Comparison of ENCODE assay signal across 6 cellular contexts in genomic region chr22:20117656-20118571, GRCh38. TPM values are rescaled to one million over a fixed set of nuclear protein-coding genes. Genes with fewer than 3 reads are reported as not detected.
DNase-seq lines count a peak whose midpoint lies in the region; ATAC-seq, FAIRE-seq and TF ChIP-seq lines count a peak whose summit lies in the region.

No MANE protein-coding gene starts in this region.

- no peaks in the 10 kb centered on the region for H3K9me3 Mint-ChIP-seq in activated naive CD4-positive, alpha-beta T cell treated with anti-CD3 and anti-CD28 coated beads, Interleukin-2, amount 50 U/mL, for 24 hours

- H3K27me3 ChIP-seq in IMR-90 (ENCODE audit: control insufficient read depth, insufficient read depth, low read length) (no peaks in the 10 kb centered on the region), mesendoderm (ENCODE audit: insufficient read depth, low read length, poor library complexity) (no peaks in the 10 kb centered on the region)

- H3K36me3 ChIP-seq in IMR-90 (ENCODE audit: control insufficient read depth, insufficient read depth, low read length) = peaks cover 59% of the 10 kb centered on the region
- H3K36me3 ChIP-seq in mesendoderm (ENCODE audit: control insufficient read depth, insufficient read depth, low read length) = peaks cover 23% of the 10 kb centered on the region
- H3K36me3 ChIP-seq in urinary bladder (ENCODE audit: insufficient read depth) = peaks cover 2% of the 10 kb centered on the region

- peaks cover 12% of the 10 kb centered on the region for H3K36me3 Mint-ChIP-seq in activated naive CD4-positive, alpha-beta T cell treated with anti-CD3 and anti-CD28 coated beads, Interleukin-2, amount 50 U/mL, for 24 hours

- no peak for TF ChIP-seq POLR2A in IMR-90 (IDR thresholded peaks at IDR 0.05; ENCODE audit: low read depth, low read length)

- no peak overlapping the region for H2BK120ac ChIP-seq in IMR-90 (ENCODE audit: low read depth, low read length)
- H2BK120ac ChIP-seq in mesendoderm (ENCODE audit: low read depth, low read length) = peak overlapping the region; percentile 16

- 0% methylated on average over 29 of the region's 65 CpGs; no CpG with 5 or more reads in 1 of the 2 experiments for WGBS in IMR-90 (ENCODE audit: extremely low coverage in 2 of 2, insufficient read length in 1 of 2), 2 experiments
- WGBS in mesendoderm (ENCODE audit: extremely low coverage, insufficient coverage, low lambda C conversion rate) = no CpG with 5 or more reads among the region's 65 CpGs
- under 1% methylated on average over 65 of the region's 65 CpGs for WGBS in urinary bladder

- no peak overlapping the region for H2BK20ac ChIP-seq in IMR-90 (ENCODE audit: low read depth, low read length)

- H3K4me3 ChIP-seq in IMR-90 (ENCODE audit: insufficient read depth, low read depth, low read length) = peak overlapping the region; percentile 80
- H3K4me3 ChIP-seq in mesendoderm (ENCODE audit: low read length) = peak overlapping the region; percentile 99
- peak overlapping the region; percentile 91 for H3K4me3 ChIP-seq in urinary bladder (ENCODE audit: low read depth, low read length)

- H2AK9ac ChIP-seq in IMR-90 (replicated peaks; ENCODE audit: low read depth, low read length, poor library complexity) = peak overlapping the region; percentile 98

- H3K4me1 ChIP-seq in IMR-90 (ENCODE audit: control insufficient read depth, insufficient read depth, low read length) (peaks cover 6% of the 10 kb centered on the region), mesendoderm (ENCODE audit: control insufficient read depth, low read depth, low read length) (peaks cover 2% of the 10 kb centered on the region), urinary bladder (ENCODE audit: insufficient read depth) (no peaks in the 10 kb centered on the region)

- H3K79me2 ChIP-seq in mesendoderm (ENCODE audit: control insufficient read depth, insufficient read depth, low read length) = peaks cover 65% of the 10 kb centered on the region

- peak; percentile 85 for FAIRE-seq in GM19239 (lab: Jason Lieb, UNC)

- H4K8ac ChIP-seq in IMR-90 (ENCODE audit: low read depth in 2 of 2, low read length in 2 of 2) = peak overlapping the region; percentile 46 to 72
- H4K8ac ChIP-seq in mesendoderm (ENCODE audit: low read depth, low read length) = peak overlapping the region; percentile 59

- H3K9ac ChIP-seq in IMR-90 (ENCODE audit: low read depth, low read length) (peak overlapping the region; percentile 92), mesendoderm (ENCODE audit: low read length) (peak overlapping the region; percentile 100)

- ATAC-seq in IMR-90 (ENCODE audit: low read depth) = peak; percentile 28

- DNase-seq in GM19239 (ENCODE audit: insufficient read length, low spot score) = peak; percentile 54
- peak; percentile 25 for DNase-seq in IMR-90
- DNase-seq in mesendoderm = peak; percentile 21
- DNase-seq in NCI-H1105 (lab: John Stamatoyannopoulos, UW) = no peak

- H3K18ac ChIP-seq in IMR-90 (ENCODE audit: low read depth, low read length) = no peak overlapping the region
- peak overlapping the region; percentile 89 for H3K18ac ChIP-seq in mesendoderm (ENCODE audit: low read length)

- H4K91ac ChIP-seq in IMR-90 (ENCODE audit: insufficient read depth, low read depth, low read length) = peak overlapping the region; percentile 65; the same call in 1 of the 2 replicates

- H3K79me1 ChIP-seq in IMR-90 (ENCODE audit: low read depth in 1 of 2, low read length in 2 of 2) = peaks cover 15 to 52% of the 10 kb centered on the region in 2 experiments
- peaks cover 22% of the 10 kb centered on the region for H3K79me1 ChIP-seq in mesendoderm (ENCODE audit: low read length)

- peak overlapping the region; percentile 71 for H2BK5ac ChIP-seq in IMR-90 (ENCODE audit: low read depth, low read length, poor library complexity, severe bottlenecking)
- H2BK5ac ChIP-seq in mesendoderm (ENCODE audit: low read length) = peak overlapping the region; percentile 45

- H3K4me3 Mint-ChIP-seq in activated naive CD4-positive, alpha-beta T cell treated with anti-CD3 and anti-CD28 coated beads, Interleukin-2, amount 50 U/mL, for 24 hours = peak overlapping the region; percentile 94

- dilution Hi-C loops in IMR-90 (cut with HindIII; ENCODE audit: low sequenced_read_pairs, unreplicated experiment) = no loop called here

- BruUV-seq in IMR-90 (replicated peaks; lab: Mats Ljungman, UMichigan) = no TSS peak

- peaks cover 43% of the 10 kb centered on the region for H3K4me1 Mint-ChIP-seq in activated naive CD4-positive, alpha-beta T cell treated with anti-CD3 and anti-CD28 coated beads, Interleukin-2, amount 50 U/mL, for 24 hours

- intact Hi-C loops in IMR-90 (cut with micrococcal nuclease) = no loop called here

- no peak for TF ChIP-seq CTCF in IMR-90 (conservative IDR thresholded peaks at IDR 0.05; ENCODE audit: low read depth, low read length)

- peak overlapping the region; percentile 78 for H3K27ac ChIP-seq in IMR-90 (ENCODE audit: insufficient read depth, low read length)
- H3K27ac ChIP-seq in mesendoderm (ENCODE audit: low read depth, low read length) = peak overlapping the region; percentile 52
- H3K27ac ChIP-seq in urinary bladder (ENCODE audit: low read depth) = no peak overlapping the region

- H2BK15ac ChIP-seq in IMR-90 (ENCODE audit: low read depth, low read length) (no peak overlapping the region), mesendoderm (replicated peaks; ENCODE audit: low read depth) (no peak overlapping the region)

- peak overlapping the region; percentile 84 for H2AK5ac ChIP-seq in IMR-90 (ENCODE audit: low read depth, low read length)
- H2AK5ac ChIP-seq in mesendoderm (ENCODE audit: low read length) = peak overlapping the region; percentile 65

- POLR2A ChIA-PET in IMR-90 (lab: Charles Lee; ENCODE audit: unreplicated experiment) = interaction anchor here (1.1 kb wide), 1 partner anchor 37 kb away, joined by 3 read pairs; no protein-coding TSS in a partner anchor

- peak overlapping the region; percentile 94 for H3K27ac Mint-ChIP-seq in activated naive CD4-positive, alpha-beta T cell treated with anti-CD3 and anti-CD28 coated beads, Interleukin-2, amount 50 U/mL, for 24 hours

- H3K27me3 Mint-ChIP-seq in activated naive CD4-positive, alpha-beta T cell treated with anti-CD3 and anti-CD28 coated beads, Interleukin-2, amount 50 U/mL, for 24 hours = no peaks in the 10 kb centered on the region

- CTCF ChIA-PET in IMR-90 (lab: Yijun Ruan, JAX) = no interaction called here

- H3K4ac ChIP-seq in IMR-90 (ENCODE audit: low read depth, low read length) = peak overlapping the region; percentile 72
- H3K4ac ChIP-seq in mesendoderm (ENCODE audit: low read depth, low read length) = peak overlapping the region; percentile 90

- H3K14ac ChIP-seq in IMR-90 (replicated peaks; ENCODE audit: low read depth, low read length) = peak overlapping the region; percentile 72

- no peak overlapping the region for H4K5ac ChIP-seq in IMR-90 (ENCODE audit: low read depth, low read length)
- peak overlapping the region; percentile 21 for H4K5ac ChIP-seq in mesendoderm (ENCODE audit: low read length)

- H3K9me1 ChIP-seq in IMR-90 (ENCODE audit: insufficient read depth, low read length) = peaks cover 6% of the 10 kb centered on the region; the same call in 1 of the 2 replicates

- in situ Hi-C loops in IMR-90 (cut with MboI; ENCODE audit: low sequenced_read_pairs) = no loop called here

- no peak for TF ChIP-seq RAD21 in IMR-90 (IDR thresholded peaks at IDR 0.05; ENCODE audit: low read length)

- H3K56ac ChIP-seq in IMR-90 (ENCODE audit: extremely low read depth, insufficient read depth, low read length) = peak overlapping the region; percentile 53
- H3K56ac ChIP-seq in mesendoderm (ENCODE audit: low read length) = peak overlapping the region; percentile 99

- H3K9me3 ChIP-seq in IMR-90 (ENCODE audit: control insufficient read depth, insufficient read depth, low read length) = no peaks in the 10 kb centered on the region

- H4K20me1 ChIP-seq in IMR-90 (ENCODE audit: insufficient read depth, low read length) = peaks cover 26% of the 10 kb centered on the region

- H3K23ac ChIP-seq in IMR-90 (ENCODE audit: low read depth, low read length) = peak overlapping the region; percentile 83
- H3K23ac ChIP-seq in mesendoderm (ENCODE audit: low read length) = peak overlapping the region; percentile 89

- H3K4me2 ChIP-seq in IMR-90 (ENCODE audit: low read depth, low read length) (peak overlapping the region; percentile 91), mesendoderm (ENCODE audit: low read length) (peak overlapping the region; percentile 88)

- H2AFZ ChIP-seq in IMR-90 (replicated peaks; ENCODE audit: low read length, poor library complexity) = peak overlapping the region; percentile 91

RNA-seq across cellular contexts. Expression of gene TRMT2A, which starts 0.9 kb away (rescaled TPM):
- total RNA-seq in IMR-90 (2012; rRNA removed) (12.8 and 22.0 TPM in 2 replicates), urinary bladder (23.3 TPM)
- polyA plus RNA-seq in IMR-90 (2012; rRNA removed) (39.1 and 46.4 TPM in 2 replicates), urinary bladder (37.9 TPM)
- 17.4 and 20.9 TPM in 2 replicates for polyA plus RNA-seq in IMR-90 (2012; cell fraction: cytosol; rRNA removed)
- 229 and 533 TPM in 2 replicates for polyA plus RNA-seq in IMR-90 (2012; cell fraction: nucleus; rRNA removed; ENCODE audit: low replicate concordance)
- polyA plus RNA-seq in mesendoderm (2013, experiment 1 of 2) = 22.5 TPM
- 21.9 TPM for polyA plus RNA-seq in mesendoderm (2013, experiment 2 of 2)

RNA-seq across cellular contexts. Expression of gene RANBP1, which starts 2.0 kb away (rescaled TPM):
- total RNA-seq in IMR-90 (2012; rRNA removed) (173 and 271 TPM in 2 replicates), urinary bladder (97.2 TPM)
- polyA plus RNA-seq in IMR-90 (2012; rRNA removed) (376 and 419 TPM in 2 replicates), urinary bladder (91.8 TPM)
- polyA plus RNA-seq in IMR-90 (2012; cell fraction: cytosol; rRNA removed) = 171 and 509 TPM in 2 replicates
- polyA plus RNA-seq in IMR-90 (2012; cell fraction: nucleus; rRNA removed; ENCODE audit: low replicate concordance) = 88.9 and 183 TPM in 2 replicates
- polyA plus RNA-seq in mesendoderm (2013, experiment 1 of 2) = 750 TPM
- polyA plus RNA-seq in mesendoderm (2013, experiment 2 of 2) = 738 TPM

RNA-seq across cellular contexts. Expression of gene ZDHHC8, which starts 13.7 kb away (rescaled TPM):
- total RNA-seq in IMR-90 (2012; rRNA removed) = 2.5 and 4.4 TPM in 2 replicates
- 72.6 and 75.6 TPM in 2 replicates for polyA plus RNA-seq in IMR-90 (2012; rRNA removed)
- polyA plus RNA-seq in IMR-90 (2012; cell fraction: cytosol; rRNA removed) = 49.9 and 121 TPM in 2 replicates
- polyA plus RNA-seq in IMR-90 (2012; cell fraction: nucleus; rRNA removed; ENCODE audit: low replicate concordance) = 275 and 805 TPM in 2 replicates
- polyA plus RNA-seq in mesendoderm (2013, experiment 1 of 2) = 24.9 TPM
- 24.7 TPM for polyA plus RNA-seq in mesendoderm (2013, experiment 2 of 2)
- 3.5 TPM for total RNA-seq in urinary bladder
- polyA plus RNA-seq in urinary bladder = 38.8 TPM

RNA-seq across cellular contexts. Expression of gene CCDC188, which starts 32.9 kb away (rescaled TPM):
- total RNA-seq in IMR-90 (2012; rRNA removed) (not detected in 2 replicates), urinary bladder (0.69 TPM)
- polyA plus RNA-seq in IMR-90 (2012; rRNA removed) (0.10 and 0.32 TPM in 2 replicates), urinary bladder (0.90 TPM)
- 0.09 TPM in 1 of 2 replicates, not detected in the other for polyA plus RNA-seq in IMR-90 (2012; cell fraction: cytosol; rRNA removed)
- polyA plus RNA-seq in IMR-90 (2012; cell fraction: nucleus; rRNA removed; ENCODE audit: low replicate concordance) = 1.7 and 4.3 TPM in 2 replicates
- polyA plus RNA-seq in mesendoderm (2013, experiment 1 of 2) = not detected
- not detected for polyA plus RNA-seq in mesendoderm (2013, experiment 2 of 2)

RNA-seq across cellular contexts. Expression of gene DGCR8, which starts 37.9 kb away (rescaled TPM):
- total RNA-seq in IMR-90 (2012; rRNA removed) (16.7 and 22.8 TPM in 2 replicates), urinary bladder (24.8 TPM)
- polyA plus RNA-seq in IMR-90 (2012; rRNA removed) (21.5 and 25.3 TPM in 2 replicates), urinary bladder (18.9 TPM)
- 12.2 and 14.6 TPM in 2 replicates for polyA plus RNA-seq in IMR-90 (2012; cell fraction: cytosol; rRNA removed)
- polyA plus RNA-seq in IMR-90 (2012; cell fraction: nucleus; rRNA removed; ENCODE audit: low replicate concordance) = 122 and 125 TPM in 2 replicates
- 26.3 TPM for polyA plus RNA-seq in mesendoderm (2013, experiment 1 of 2)
- polyA plus RNA-seq in mesendoderm (2013, experiment 2 of 2) = 27.0 TPM
